In genomic region chr10:87340307-87340860, GRCh38 we compare ENCODE assay signal across 8 cellular contexts. TPM values are rescaled to one million over a fixed set of nuclear protein-coding genes. Genes with fewer than 3 reads are reported as not detected.
DNase-seq lines count a peak whose midpoint lies in the region; ATAC-seq and TF ChIP-seq lines count a peak whose summit lies in the region.
"Not testable (repeated sequence)": the region's sequence is repeated elsewhere in the genome, so short reads cannot be mapped to it uniquely, and the experiment has no call there.

No MANE protein-coding gene starts in this region.

- not testable (repeated sequence) for H4K20me1 ChIP-seq in IMR-90 (ENCODE audit: insufficient read depth, low read length); SU-DHL-6 (ENCODE audit: low read depth, low read length)

- H4K5ac ChIP-seq in IMR-90 (ENCODE audit: low read depth, low read length), result not testable (repeated sequence)

- not testable (repeated sequence) for H3K56ac ChIP-seq in IMR-90 (ENCODE audit: extremely low read depth, insufficient read depth, low read length)

- TF ChIP-seq RAD21 in IMR-90 (IDR thresholded peaks at IDR 0.05; ENCODE audit: low read length), result not testable (repeated sequence)

- not testable (repeated sequence) for H2BK15ac ChIP-seq in IMR-90 (ENCODE audit: low read depth, low read length)

- H3K79me1 ChIP-seq in IMR-90 (ENCODE audit: low read depth in 1 of 2, low read length in 2 of 2), result not testable (repeated sequence)

- H3K9me1 ChIP-seq in IMR-90 (ENCODE audit: insufficient read depth, low read length), result not testable (repeated sequence)

- peaks cover 20% of the 10 kb centered on the region for H3K79me2 ChIP-seq in SU-DHL-6 (ENCODE audit: insufficient read depth, low read length)

- not testable (repeated sequence) for H3K18ac ChIP-seq in IMR-90 (ENCODE audit: low read depth, low read length)

- not testable (repeated sequence) for H3K9ac ChIP-seq in IMR-90 (ENCODE audit: low read depth, low read length); SU-DHL-6 (ENCODE audit: low read length)

- H3K36me3 ChIP-seq in CD8-positive, alpha-beta memory T cell (ENCODE audit: insufficient read depth, low read length); IMR-90 (ENCODE audit: control insufficient read depth, insufficient read depth, low read length); SU-DHL-6 (ENCODE audit: low read length): not testable (repeated sequence)

- H3K4me1 ChIP-seq in CD8-positive, alpha-beta memory T cell (ENCODE audit: insufficient read depth, low read length); IMR-90 (ENCODE audit: control insufficient read depth, insufficient read depth, low read length): not testable (repeated sequence)

- dilution Hi-C loops in IMR-90 (cut with HindIII; ENCODE audit: low sequenced_read_pairs, unreplicated experiment), result not testable (repeated sequence)

- BruUV-seq in IMR-90 (replicated peaks; lab: Mats Ljungman, UMichigan), result TSS peak; percentile 32

- not testable (repeated sequence) for H3K27me3 ChIP-seq in CD8-positive, alpha-beta memory T cell (ENCODE audit: insufficient read depth, low read length, poor library complexity, severe bottlenecking); IMR-90 (ENCODE audit: control insufficient read depth, insufficient read depth, low read length); SU-DHL-6 (ENCODE audit: low read length)

- H3K4me3 ChIP-seq in CD8-positive, alpha-beta memory T cell (ENCODE audit: low read length); IMR-90 (ENCODE audit: insufficient read depth, low read depth, low read length); SU-DHL-6 (ENCODE audit: insufficient read depth, low read length, poor library complexity, severe bottlenecking): not testable (repeated sequence)
- peak overlapping the region in 1 of 2 donors; percentile 28 for H3K4me3 ChIP-seq in foreskin fibroblast (ENCODE audit: low read depth in 1 of 2, low read length in 2 of 2)

- not testable (repeated sequence) for TF ChIP-seq POLR2A in IMR-90 (IDR thresholded peaks at IDR 0.05; ENCODE audit: low read depth, low read length)

- H3K23ac ChIP-seq in IMR-90 (ENCODE audit: low read depth, low read length), result not testable (repeated sequence)

- not testable (repeated sequence) for H2AK9ac ChIP-seq in IMR-90 (replicated peaks; ENCODE audit: low read depth, low read length, poor library complexity)

- H3K4me1 Mint-ChIP-seq in CD8-positive, alpha-beta memory T cell, result peaks cover 19 to 28% (median 20%) of the 10 kb centered on the region in 3 donors
- not testable (repeated sequence) for H3K4me1 Mint-ChIP-seq in activated T-helper 17 cell treated with anti-CD3 and anti-CD28 coated beads, Interleukin-2, amount 50 U/mL, for 72 hours
- H3K4me1 Mint-ChIP-seq in central memory CD8-positive, alpha-beta T cell, result peaks cover 11% of the 10 kb centered on the region
- H3K4me1 Mint-ChIP-seq in nephron progenitor cell (peaks cover 29% of the 10 kb centered on the region), type B pancreatic cell (ENCODE audit: unreplicated experiment) (peaks cover 12% of the 10 kb centered on the region)

- peak overlapping the region in 6 of 7 donors; percentile 32 to 54 (median 45) for H3K4me3 Mint-ChIP-seq in CD8-positive, alpha-beta memory T cell
- peak overlapping the region; percentile 90 for H3K4me3 Mint-ChIP-seq in activated T-helper 17 cell treated with anti-CD3 and anti-CD28 coated beads, Interleukin-2, amount 50 U/mL, for 72 hours
- H3K4me3 Mint-ChIP-seq in central memory CD8-positive, alpha-beta T cell, result peak overlapping the region; percentile 11
- H3K4me3 Mint-ChIP-seq in nephron progenitor cell (peak overlapping the region; percentile 48), type B pancreatic cell (peak overlapping the region; percentile 71)

- H2AFZ ChIP-seq in IMR-90 (replicated peaks; ENCODE audit: low read length, poor library complexity); SU-DHL-6 (ENCODE audit: low read depth, low read length, severe bottlenecking): not testable (repeated sequence)

- not testable (repeated sequence) for H4K91ac ChIP-seq in IMR-90 (ENCODE audit: insufficient read depth, low read depth, low read length)

- H3F3A ChIP-seq in SU-DHL-6 (ENCODE audit: insufficient read depth), result not testable (repeated sequence)

- H3K4me2 ChIP-seq in IMR-90 (ENCODE audit: low read depth, low read length), result peak overlapping the region; percentile 79
- peak overlapping the region; percentile 39 for H3K4me2 ChIP-seq in SU-DHL-6 (ENCODE audit: low read depth, low read length, poor library complexity, severe bottlenecking)

- H3K27ac Mint-ChIP-seq in CD8-positive, alpha-beta memory T cell, result peak overlapping the region in 3 of 8 donors; percentile 38 to 48 (median 44)
- not testable (repeated sequence) for H3K27ac Mint-ChIP-seq in activated T-helper 17 cell treated with anti-CD3 and anti-CD28 coated beads, Interleukin-2, amount 50 U/mL, for 72 hours; central memory CD8-positive, alpha-beta T cell (ENCODE audit: low read depth); type B pancreatic cell
- H3K27ac Mint-ChIP-seq in nephron progenitor cell, result peak overlapping the region; percentile 55

- not testable (repeated sequence) for TF ChIP-seq CTCF in IMR-90 (conservative IDR thresholded peaks at IDR 0.05; ENCODE audit: low read depth, low read length); SU-DHL-6 (IDR thresholded peaks at IDR 0.05; ENCODE audit: insufficient read depth, low read length, poor library complexity, severe bottlenecking); foreskin fibroblast (IDR thresholded peaks at IDR 0.05; ENCODE audit: low read depth, low read length); nephron progenitor cell (IDR thresholded peaks at IDR 0.05); type B pancreatic cell (conservative IDR thresholded peaks at IDR 0.05)

- not testable (repeated sequence) for H3K9me3 ChIP-seq in CD8-positive, alpha-beta memory T cell (ENCODE audit: low read length); IMR-90 (ENCODE audit: control insufficient read depth, insufficient read depth, low read length); SU-DHL-6 (ENCODE audit: insufficient read depth, low read length)

- H2AK5ac ChIP-seq in IMR-90 (ENCODE audit: low read depth, low read length), result not testable (repeated sequence)

- H2BK5ac ChIP-seq in IMR-90 (ENCODE audit: low read depth, low read length, poor library complexity, severe bottlenecking), result not testable (repeated sequence)

- H2BK120ac ChIP-seq in IMR-90 (ENCODE audit: low read depth, low read length), result not testable (repeated sequence)

- H3K9me3 Mint-ChIP-seq in CD8-positive, alpha-beta memory T cell; activated T-helper 17 cell treated with anti-CD3 and anti-CD28 coated beads, Interleukin-2, amount 50 U/mL, for 72 hours; central memory CD8-positive, alpha-beta T cell; nephron progenitor cell; type B pancreatic cell: not testable (repeated sequence)

- H3K9me2 ChIP-seq in SU-DHL-6 (replicated peaks; ENCODE audit: insufficient read depth, low read length), result not testable (repeated sequence)

- not testable (repeated sequence) for H3K14ac ChIP-seq in IMR-90 (replicated peaks; ENCODE audit: low read depth, low read length)

- not testable (repeated sequence) for DNase-seq in CD8-positive, alpha-beta memory T cell; central memory CD8-positive, alpha-beta T cell (ENCODE audit: low spot score in 2 of 2); nephron progenitor cell; type B pancreatic cell (ENCODE audit: extremely low spot score, unreplicated experiment)
- DNase-seq in IMR-90 (peak; percentile 28), foreskin fibroblast (peak; percentile 3 to 23)

- intact Hi-C loops in IMR-90 (cut with micrococcal nuclease), result loop anchor here (5.0 kb wide), 1 partner anchor 167 kb away; no protein-coding TSS in a partner anchor

- not testable (repeated sequence) for H3K36me3 Mint-ChIP-seq in CD8-positive, alpha-beta memory T cell; central memory CD8-positive, alpha-beta T cell (ENCODE audit: insufficient read depth); nephron progenitor cell (ENCODE audit: low read depth); type B pancreatic cell
- H3K36me3 Mint-ChIP-seq in activated T-helper 17 cell treated with anti-CD3 and anti-CD28 coated beads, Interleukin-2, amount 50 U/mL, for 72 hours (ENCODE audit: low read depth), result peaks cover 24% of the 10 kb centered on the region

- not testable (repeated sequence) for H3K4ac ChIP-seq in IMR-90 (ENCODE audit: low read depth, low read length)

- CTCF ChIA-PET in CD8-positive, alpha-beta memory T cell (lab: Charles Lee); IMR-90 (lab: Yijun Ruan, JAX): not testable (repeated sequence)

- POLR2A ChIA-PET in CD8-positive, alpha-beta memory T cell (lab: Charles Lee); IMR-90 (lab: Charles Lee; ENCODE audit: unreplicated experiment): not testable (repeated sequence)

- H3K27ac ChIP-seq in CD8-positive, alpha-beta memory T cell (ENCODE audit: low read depth, low read length); IMR-90 (ENCODE audit: insufficient read depth, low read length); SU-DHL-6 (ENCODE audit: low read depth, low read length): not testable (repeated sequence)

- H2BK20ac ChIP-seq in IMR-90 (ENCODE audit: low read depth, low read length), result not testable (repeated sequence)

- H4K8ac ChIP-seq in IMR-90 (ENCODE audit: low read depth in 2 of 2, low read length in 2 of 2), result not testable (repeated sequence)

- ATAC-seq in IMR-90 (ENCODE audit: low read depth); activated T-helper 17 cell treated with anti-CD3 and anti-CD28 coated beads, Interleukin-2, amount 50 U/mL, for 72 hours (replicated peaks); central memory CD8-positive, alpha-beta T cell (replicated peaks; ENCODE audit: extremely low read depth, poor library complexity, severe bottlenecking): not testable (repeated sequence)

- in situ Hi-C loops in IMR-90 (cut with MboI; ENCODE audit: low sequenced_read_pairs), result not testable (repeated sequence)

- no CpG with 5 or more reads among the region's 3 CpGs for WGBS in IMR-90 (ENCODE audit: extremely low coverage in 2 of 2, insufficient read length in 1 of 2), 2 experiments

- not testable (repeated sequence) for H3K27me3 Mint-ChIP-seq in CD8-positive, alpha-beta memory T cell; activated T-helper 17 cell treated with anti-CD3 and anti-CD28 coated beads, Interleukin-2, amount 50 U/mL, for 72 hours; central memory CD8-positive, alpha-beta T cell; nephron progenitor cell (ENCODE audit: low read depth, poor library complexity); type B pancreatic cell

RNA-seq across cellular contexts. Expression of gene NUTM2D, which starts 17.2 kb away (rescaled TPM):
- total RNA-seq in CD8-positive, alpha-beta memory T cell, result 1 to 10 TPM; 2.6 to 2.7 TPM
- not detected for polyA plus RNA-seq in CD8-positive, alpha-beta memory T cell
- total RNA-seq in IMR-90 (2012; rRNA removed) (0.54 and 0.56 TPM in 2 replicates), type B pancreatic cell (ENCODE audit: low replicate concordance) (7.3 and 9.9 TPM in 2 replicates)
- 1.8 and 1.9 TPM in 2 replicates for polyA plus RNA-seq in IMR-90 (2012; rRNA removed)
- 1.2 and 1.9 TPM in 2 replicates for polyA plus RNA-seq in IMR-90 (2012; cell fraction: cytosol; rRNA removed)
- 3.3 and 4.9 TPM in 2 replicates for polyA plus RNA-seq in IMR-90 (2012; cell fraction: nucleus; rRNA removed; ENCODE audit: low replicate concordance)
- under 1 TPM; 0.37 to 0.50 TPM for total RNA-seq in activated T-helper 17 cell treated with anti-CD3 and anti-CD28 coated beads, Interleukin-2, amount 50 U/mL, for 72 hours

Comparison
In these comparisons a context has a peak if more than half of its experiments do, and no peak if none do; other contexts are left out.
1. H3K4me3 Mint-ChIP-seq: peak in every context shown above with its lines; median percentile 90 in activated T-helper 17 cell treated with anti-CD3 and anti-CD28 coated beads, Interleukin-2, amount 50 U/mL, for 72 hours; 71 in type B pancreatic cell; 48 in nephron progenitor cell; 45 in CD8-positive, alpha-beta memory T cell; 11 in central memory CD8-positive, alpha-beta T cell.